In the genomic region with DNA sequence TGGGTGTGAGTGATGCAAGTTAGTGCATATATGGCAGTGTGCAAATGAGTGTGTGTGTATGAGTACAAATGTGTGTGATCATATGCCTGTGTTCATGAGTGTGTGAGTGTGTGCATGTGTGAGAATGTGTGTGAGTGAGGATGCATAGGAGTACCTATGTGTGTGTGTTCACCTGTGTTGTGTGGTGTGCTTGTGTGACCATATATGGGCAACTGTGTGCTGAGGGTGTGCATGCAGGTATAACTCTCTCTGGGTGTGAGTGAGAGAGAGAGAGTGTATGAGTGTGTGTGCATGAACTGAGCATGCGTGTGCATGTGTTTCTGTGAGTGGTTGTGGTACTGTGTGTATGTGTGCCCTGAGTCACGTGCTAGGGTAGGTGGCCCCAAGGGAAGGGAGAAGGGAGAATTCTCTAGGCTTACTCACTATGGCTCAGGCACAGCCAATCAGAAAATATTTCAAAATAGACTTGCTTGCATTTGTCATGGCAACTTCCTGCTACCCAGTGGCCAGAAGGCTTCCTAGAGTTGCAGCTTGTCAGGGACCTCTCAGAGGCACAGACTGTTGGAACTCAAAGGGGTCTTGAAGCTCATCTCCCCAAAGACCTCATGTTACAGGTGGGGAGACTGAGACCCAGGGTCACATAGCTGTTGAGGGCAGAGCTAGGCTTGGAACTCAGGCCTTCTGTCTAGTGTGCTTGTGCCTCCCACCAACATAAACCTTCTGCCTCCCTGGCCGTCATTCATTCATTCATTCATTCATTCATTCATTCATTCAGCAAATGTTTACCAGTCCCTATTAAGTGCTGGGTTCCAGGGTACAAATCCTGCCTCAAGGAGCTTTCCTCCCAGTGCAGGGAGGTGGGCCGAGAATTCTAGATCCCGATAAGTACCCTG, we compare ENCODE assay signal across 11 cellular contexts. TPM values are rescaled to one million over a fixed set of nuclear protein-coding genes. Genes with fewer than 3 reads are reported as not detected.
A peak's percentile ranks its signal among the peaks of the same experiment; 100 is the strongest.
DNase-seq lines count a peak whose midpoint lies in the region; ATAC-seq and TF ChIP-seq lines count a peak whose summit lies in the region.
"Had no signal": no experiment of that assay in that cellular context is flagged by ENCODE, and none has a peak within 500 bp of the region (broad histone marks: within the 10 kb centered on the region; RNA-seq: fewer than 3 reads in every experiment).

No MANE protein-coding gene starts in this region.

- intact Hi-C loops in activated CD8-positive, alpha-beta T cell treated with anti-CD3 and anti-CD28 coated beads for 36 hours (cut with micrococcal nuclease), result no loop called here
- intact Hi-C loops in Caco-2 (cut with micrococcal nuclease; ENCODE audit: unreplicated experiment), result no loop called here

- H3K36me3 ChIP-seq in OCI-LY3 (replicated peaks; ENCODE audit: low read depth, low read length) (no peaks in the 10 kb centered on the region), Caco-2 (ENCODE audit: control insufficient read depth, insufficient read depth, low read length) (no peaks in the 10 kb centered on the region)

- H3K9ac ChIP-seq in OCI-LY3 (ENCODE audit: low read length), result no peak overlapping the region

- H3K4me1 Mint-ChIP-seq in activated CD8-positive, alpha-beta T cell treated with anti-CD3 and anti-CD28 coated beads for 36 hours (ENCODE audit: low read depth), result no peaks in the 10 kb centered on the region
- no peaks in the 10 kb centered on the region for H3K4me1 Mint-ChIP-seq in activated CD8-positive, alpha-beta T cell treated with anti-CD3 and anti-CD28 coated beads, Interleukin-2, amount 10 ng/mL, durations not matched to agents 7 days and 5 days (ENCODE audit: low read depth)
- peaks cover 21% of the 10 kb centered on the region for H3K4me1 Mint-ChIP-seq in stimulated activated memory B cell treated with anti-CD40 and anti-IgM and Interleukin-4, amounts not matched to agents 10 μg/mL and 1 μg/mL and 100 μg/mL, for 72 hours
- H3K4me1 Mint-ChIP-seq in Caco-2 (ENCODE audit: low read depth, unreplicated experiment), result peaks cover 18% of the 10 kb centered on the region
- H3K4me1 Mint-ChIP-seq: B cell had no signal

- H3K9me3 ChIP-seq in OCI-LY3 (ENCODE audit: insufficient read depth, low read length) (no peaks in the 10 kb centered on the region), Caco-2 (no peaks in the 10 kb centered on the region)

- no peaks in the 10 kb centered on the region for H3K9me3 Mint-ChIP-seq in activated CD8-positive, alpha-beta T cell treated with anti-CD3 and anti-CD28 coated beads for 36 hours
- H3K9me3 Mint-ChIP-seq in activated CD8-positive, alpha-beta T cell treated with anti-CD3 and anti-CD28 coated beads, Interleukin-2, amount 10 ng/mL, durations not matched to agents 7 days and 5 days (ENCODE audit: insufficient read depth), result no peaks in the 10 kb centered on the region
- H3K9me3 Mint-ChIP-seq in stimulated activated memory B cell treated with anti-CD40 and anti-IgM and Interleukin-4, amounts not matched to agents 10 μg/mL and 1 μg/mL and 100 μg/mL, for 72 hours, result no peaks in the 10 kb centered on the region
- no peaks in the 10 kb centered on the region for H3K9me3 Mint-ChIP-seq in Caco-2 (ENCODE audit: unreplicated experiment)

- H3K4me3 ChIP-seq in OCI-LY3 (ENCODE audit: low read length), result no peak overlapping the region
- H3K4me3 ChIP-seq in Caco-2 (ENCODE audit: low read depth, low read length), result no peak overlapping the region

- CTCF ChIA-PET in activated CD8-positive, alpha-beta T cell treated with anti-CD3 and anti-CD28 coated beads for 36 hours (lab: Charles Lee), result interaction anchor here (1.3 to 3.3 kb wide), 4 partner anchors 8 to 55 kb away, joined by 3 to 21 read pairs (median 7); no protein-coding TSS in a partner anchor
- CTCF ChIA-PET in activated CD8-positive, alpha-beta T cell treated with anti-CD3 and anti-CD28 coated beads, Interleukin-2, amount 10 ng/mL, durations not matched to agents 7 days and 5 days (lab: Charles Lee), result interaction anchor here (0.8 to 2.0 kb wide), 3 partner anchors 9 to 55 kb away, joined by 3 to 6 read pairs (median 3); no protein-coding TSS in a partner anchor
- CTCF ChIA-PET in Caco-2 (lab: Charles Lee), result no interaction called here

- no peak overlapping the region for H3K4me2 ChIP-seq in OCI-LY3 (ENCODE audit: low read length)

- peak; percentile 81 for ATAC-seq in activated CD8-positive, alpha-beta T cell treated with anti-CD3 and anti-CD28 coated beads for 36 hours
- no peak for ATAC-seq in activated CD8-positive, alpha-beta T cell treated with anti-CD3 and anti-CD28 coated beads, Interleukin-2, amount 10 ng/mL, durations not matched to agents 7 days and 5 days
- peak; percentile 58 for ATAC-seq in stimulated activated memory B cell treated with anti-CD40 and anti-IgM and Interleukin-4, amounts not matched to agents 10 μg/mL and 1 μg/mL and 100 μg/mL, for 72 hours

- H4K20me1 ChIP-seq in OCI-LY3 (ENCODE audit: insufficient read depth, low read length), result no peaks in the 10 kb centered on the region

- H3K79me2 ChIP-seq in OCI-LY3 (ENCODE audit: low read length), result no peaks in the 10 kb centered on the region

- no peak overlapping the region for H3K27ac Mint-ChIP-seq in activated CD8-positive, alpha-beta T cell treated with anti-CD3 and anti-CD28 coated beads for 36 hours
- H3K27ac Mint-ChIP-seq in activated CD8-positive, alpha-beta T cell treated with anti-CD3 and anti-CD28 coated beads, Interleukin-2, amount 10 ng/mL, durations not matched to agents 7 days and 5 days, result no peak overlapping the region
- no peak overlapping the region for H3K27ac Mint-ChIP-seq in stimulated activated memory B cell treated with anti-CD40 and anti-IgM and Interleukin-4, amounts not matched to agents 10 μg/mL and 1 μg/mL and 100 μg/mL, for 72 hours
- no peak overlapping the region for H3K27ac Mint-ChIP-seq in Caco-2 (ENCODE audit: unreplicated experiment)
- H3K27ac Mint-ChIP-seq: B cell had no signal

- POLR2A ChIA-PET in activated CD8-positive, alpha-beta T cell treated with anti-CD3 and anti-CD28 coated beads for 36 hours (lab: Charles Lee), result interaction anchor here (0.9 kb wide), 1 partner anchor 24 kb away, joined by 3 read pairs; no protein-coding TSS in a partner anchor
- POLR2A ChIA-PET in activated CD8-positive, alpha-beta T cell treated with anti-CD3 and anti-CD28 coated beads, Interleukin-2, amount 10 ng/mL, durations not matched to agents 7 days and 5 days (lab: Charles Lee), result interaction anchor here (1.0 to 1.1 kb wide), 2 partner anchors 64 to 67 kb away, joined by 3 read pairs; no protein-coding TSS in a partner anchor
- POLR2A ChIA-PET in Caco-2 (lab: Charles Lee), result interaction anchor here (0.6 kb wide), 1 partner anchor 63 kb away, joined by 4 read pairs; no protein-coding TSS in a partner anchor

- no peak for TF ChIP-seq CTCF in activated CD8-positive, alpha-beta T cell treated with anti-CD3 and anti-CD28 coated beads for 36 hours (IDR thresholded peaks at IDR 0.05)
- TF ChIP-seq CTCF in OCI-LY3 (IDR thresholded peaks at IDR 0.05; ENCODE audit: low read depth, low read length) (no peak), Caco-2 (IDR thresholded peaks at IDR 0.05; ENCODE audit: insufficient read depth in 1 of 2, low read depth in 1 of 2, low read length in 1 of 2, severe bottlenecking in 1 of 2, unreplicated experiment in 1 of 2) (no peak)

- H3K27me3 ChIP-seq in OCI-LY3 (ENCODE audit: low read depth, low read length) (no peaks in the 10 kb centered on the region), Caco-2 (replicated peaks; ENCODE audit: control insufficient read depth, insufficient read depth, low read length) (no peaks in the 10 kb centered on the region)

- no peaks in the 10 kb centered on the region for H3K36me3 Mint-ChIP-seq in activated CD8-positive, alpha-beta T cell treated with anti-CD3 and anti-CD28 coated beads for 36 hours (ENCODE audit: low read depth)
- no peaks in the 10 kb centered on the region for H3K36me3 Mint-ChIP-seq in activated CD8-positive, alpha-beta T cell treated with anti-CD3 and anti-CD28 coated beads, Interleukin-2, amount 10 ng/mL, durations not matched to agents 7 days and 5 days (ENCODE audit: low read depth)
- no peaks in the 10 kb centered on the region for H3K36me3 Mint-ChIP-seq in stimulated activated memory B cell treated with anti-CD40 and anti-IgM and Interleukin-4, amounts not matched to agents 10 μg/mL and 1 μg/mL and 100 μg/mL, for 72 hours
- no peaks in the 10 kb centered on the region for H3K36me3 Mint-ChIP-seq in Caco-2 (ENCODE audit: insufficient read depth, unreplicated experiment)

- H2AFZ ChIP-seq in OCI-LY3 (ENCODE audit: low read depth, low read length), result peak overlapping the region; percentile 55

- no TSS peak for BruUV-seq in Caco-2 (replicated peaks; lab: Mats Ljungman, UMichigan)

- no peak for DNase-seq in activated CD8-positive, alpha-beta T cell treated with anti-CD3 and anti-CD28 coated beads for 36 hours
- no peak for DNase-seq in activated CD8-positive, alpha-beta T cell treated with anti-CD3 and anti-CD28 coated beads, Interleukin-2, amount 10 ng/mL, durations not matched to agents 7 days and 5 days
- DNase-seq in fibroblast of peridontal ligament (ENCODE audit: extremely low read depth) (peak; percentile 75), NCI-H2171 (lab: John Stamatoyannopoulos, UW) (no peak), Caco-2 (no peak)
- no peak for DNase-seq in stimulated activated CD4-positive, alpha-beta T cell treated with anti-CD3 and anti-CD28 coated beads, Interleukin-4, amount 100 ng/mL, for 4 hours
- DNase-seq: NCI-H748 treated with DMSO at 0.1 percent for 48 hours had no signal

- no peak overlapping the region for H3K4me3 Mint-ChIP-seq in activated CD8-positive, alpha-beta T cell treated with anti-CD3 and anti-CD28 coated beads for 36 hours
- no peak overlapping the region for H3K4me3 Mint-ChIP-seq in activated CD8-positive, alpha-beta T cell treated with anti-CD3 and anti-CD28 coated beads, Interleukin-2, amount 10 ng/mL, durations not matched to agents 7 days and 5 days
- no peak overlapping the region for H3K4me3 Mint-ChIP-seq in stimulated activated memory B cell treated with anti-CD40 and anti-IgM and Interleukin-4, amounts not matched to agents 10 μg/mL and 1 μg/mL and 100 μg/mL, for 72 hours
- no peak overlapping the region for H3K4me3 Mint-ChIP-seq in Caco-2 (ENCODE audit: unreplicated experiment)
- H3K4me3 Mint-ChIP-seq: B cell had no signal

- H3K27me3 Mint-ChIP-seq in activated CD8-positive, alpha-beta T cell treated with anti-CD3 and anti-CD28 coated beads for 36 hours, result no peaks in the 10 kb centered on the region
- H3K27me3 Mint-ChIP-seq in activated CD8-positive, alpha-beta T cell treated with anti-CD3 and anti-CD28 coated beads, Interleukin-2, amount 10 ng/mL, durations not matched to agents 7 days and 5 days (ENCODE audit: low read depth), result no peaks in the 10 kb centered on the region
- no peaks in the 10 kb centered on the region for H3K27me3 Mint-ChIP-seq in stimulated activated memory B cell treated with anti-CD40 and anti-IgM and Interleukin-4, amounts not matched to agents 10 μg/mL and 1 μg/mL and 100 μg/mL, for 72 hours
- H3K27me3 Mint-ChIP-seq in Caco-2 (ENCODE audit: insufficient read depth, unreplicated experiment), result no peaks in the 10 kb centered on the region
- H3K27me3 Mint-ChIP-seq: B cell had no signal

- H3K4me1 ChIP-seq in OCI-LY3 (ENCODE audit: low read length) (peaks cover 21% of the 10 kb centered on the region), Caco-2 (peaks cover 11% of the 10 kb centered on the region)

- H3K27ac ChIP-seq in OCI-LY3 (ENCODE audit: low read length), result no peak overlapping the region
- H3K27ac ChIP-seq: epithelial cell of prostate had no signal

RNA-seq across cellular contexts. Expression of a gene that starts 10.6 kb away (rescaled TPM):
- total RNA-seq in activated CD8-positive, alpha-beta T cell treated with anti-CD3 and anti-CD28 coated beads for 36 hours, result 10 to 100 TPM; 42.5 to 42.9 TPM
- total RNA-seq in activated CD8-positive, alpha-beta T cell treated with anti-CD3 and anti-CD28 coated beads, Interleukin-2, amount 10 ng/mL, durations not matched to agents 7 days and 5 days, result 10 to 100 TPM; 31.7 to 32.3 TPM
- total RNA-seq in Caco-2 (2022), result 33.1 and 35.7 TPM in 2 replicates

RNA-seq across cellular contexts. Expression of a gene that starts 20.2 kb away (rescaled TPM):
- total RNA-seq in activated CD8-positive, alpha-beta T cell treated with anti-CD3 and anti-CD28 coated beads for 36 hours, result 10 to 100 TPM; 18.7 to 21.5 TPM
- 10 to 100 TPM; 19.5 to 20.5 TPM for total RNA-seq in activated CD8-positive, alpha-beta T cell treated with anti-CD3 and anti-CD28 coated beads, Interleukin-2, amount 10 ng/mL, durations not matched to agents 7 days and 5 days
- 30.9 and 31.5 TPM in 2 replicates for total RNA-seq in Caco-2 (2022)
